15 cellular contexts compared by ENCODE assay signal in the genomic region with DNA sequence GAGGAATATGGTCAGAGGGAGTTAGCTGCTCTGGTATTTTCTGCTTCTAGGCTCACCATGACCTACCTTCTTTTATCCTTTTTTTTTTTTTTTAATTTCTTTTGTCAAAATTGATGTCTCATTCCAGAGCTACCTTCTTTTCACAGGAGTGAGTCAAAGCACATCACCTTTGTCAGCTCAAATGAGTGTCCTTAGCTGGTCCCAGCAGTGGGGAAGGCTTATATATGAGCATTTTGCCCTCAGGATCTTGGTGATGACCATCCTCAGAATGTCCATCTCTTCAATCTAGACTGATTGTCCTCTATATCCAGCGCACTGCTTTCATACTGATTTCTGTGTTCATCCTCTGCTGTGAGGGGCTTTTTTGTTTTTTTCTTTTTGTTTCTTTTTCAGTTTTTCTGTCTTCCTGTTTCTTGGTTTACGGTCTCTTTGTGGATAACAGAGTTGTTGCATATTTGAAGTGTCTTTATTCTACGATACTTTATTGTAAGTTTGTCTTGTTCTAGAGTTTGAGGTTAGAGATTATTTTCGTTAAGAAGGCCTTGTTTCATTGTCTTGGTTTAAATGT. TPM values are rescaled to one million over a fixed set of nuclear protein-coding genes. Genes with fewer than 3 reads are reported as not detected.
DNase-seq lines count a peak whose midpoint lies in the region; ATAC-seq and TF ChIP-seq lines count a peak whose summit lies in the region.
"Had no signal": no experiment of that assay in that cellular context is flagged by ENCODE, and none has a peak within 500 bp of the region (broad histone marks: within the 10 kb centered on the region; RNA-seq: fewer than 3 reads in every experiment).

No MANE protein-coding gene starts in this region.

- H3K4me3 ChIP-seq in lung, result no peak overlapping the region
- H3K4me3 ChIP-seq: lower lobe of right lung, thyroid gland had no signal

- no peaks in the 10 kb centered on the region for H3K9me3 Mint-ChIP-seq in activated naive CD4-positive, alpha-beta T cell treated with anti-CD3 and anti-CD28 coated beads, Interleukin-2, amount 50 U/mL, for 24 hours
- H3K9me3 Mint-ChIP-seq in activated CD8-positive, alpha-beta T cell treated with anti-CD3 and anti-CD28 coated beads, Interleukin-2, amount 10 ng/mL, durations not matched to agents 7 days and 5 days (ENCODE audit: insufficient read depth), result no peaks in the 10 kb centered on the region
- no peaks in the 10 kb centered on the region for H3K9me3 Mint-ChIP-seq in type B pancreatic cell

- no peaks in the 10 kb centered on the region for H3K9me3 ChIP-seq in lung (ENCODE audit: control insufficient read depth in 2 of 2, insufficient read depth in 1 of 2, low read length in 1 of 2)
- H3K9me3 ChIP-seq: lower lobe of right lung, thyroid gland had no signal

- H3K4me1 ChIP-seq in lung (ENCODE audit: control insufficient read depth in 2 of 2, insufficient read depth in 2 of 2, low read length in 2 of 2), result peaks cover 0 to 5% of the 10 kb centered on the region in 2 donors
- H3K4me1 ChIP-seq: thyroid gland had no signal

- peaks cover 59% of the 10 kb centered on the region for H3K4me1 Mint-ChIP-seq in activated naive CD4-positive, alpha-beta T cell treated with anti-CD3 and anti-CD28 coated beads, Interleukin-2, amount 50 U/mL, for 24 hours
- H3K4me1 Mint-ChIP-seq in activated CD8-positive, alpha-beta T cell treated with anti-CD3 and anti-CD28 coated beads, Interleukin-2, amount 10 ng/mL, durations not matched to agents 7 days and 5 days (ENCODE audit: low read depth), result peaks cover 52% of the 10 kb centered on the region
- H3K4me1 Mint-ChIP-seq in type B pancreatic cell (ENCODE audit: unreplicated experiment), result peaks cover 10% of the 10 kb centered on the region

- CTCF ChIA-PET in activated CD8-positive, alpha-beta T cell treated with anti-CD3 and anti-CD28 coated beads, Interleukin-2, amount 10 ng/mL, durations not matched to agents 7 days and 5 days (lab: Charles Lee), result interaction anchor here (0.6 to 4.7 kb wide), 13 partner anchors 10 to 131 kb away, joined by 3 to 21 read pairs (median 4); a partner anchor contains a TSS

- H3K27ac ChIP-seq in lung (ENCODE audit: low read depth in 1 of 2, low read length in 1 of 2), result peak overlapping the region; percentile 0 to 63
- H3K27ac ChIP-seq: lower lobe of right lung, thyroid gland had no signal

- TF ChIP-seq CTCF in lung (IDR thresholded peaks at IDR 0.05; ENCODE audit: control extremely low read depth, extremely low read depth) (no peak), type B pancreatic cell (conservative IDR thresholded peaks at IDR 0.05) (no peak)

- ATAC-seq in activated CD8-positive, alpha-beta T cell treated with anti-CD3 and anti-CD28 coated beads, Interleukin-2, amount 10 ng/mL, durations not matched to agents 7 days and 5 days, result peak; percentile 17
- no peak for ATAC-seq in lung (ENCODE audit: insufficient read depth, low FRiP score)
- no peak for ATAC-seq in GM18861 (IDR thresholded peaks at IDR 0.05; ENCODE audit: unreplicated experiment)
- no peak for ATAC-seq in left lobe of liver
- ATAC-seq: lower lobe of right lung had no signal

- H3K27me3 ChIP-seq in lung (ENCODE audit: control insufficient read depth, insufficient read depth), result no peaks in the 10 kb centered on the region
- H3K27me3 ChIP-seq: thyroid gland had no signal

- POLR2A ChIA-PET in activated CD8-positive, alpha-beta T cell treated with anti-CD3 and anti-CD28 coated beads, Interleukin-2, amount 10 ng/mL, durations not matched to agents 7 days and 5 days (lab: Charles Lee), result interaction anchor here (0.6 to 2.6 kb wide), 4 partner anchors 23 to 304 kb away, joined by 3 to 13 read pairs (median 3); no protein-coding TSS in a partner anchor

- peak overlapping the region; percentile 96 for H3K27ac Mint-ChIP-seq in activated naive CD4-positive, alpha-beta T cell treated with anti-CD3 and anti-CD28 coated beads, Interleukin-2, amount 50 U/mL, for 24 hours
- peak overlapping the region; percentile 87 for H3K27ac Mint-ChIP-seq in activated CD8-positive, alpha-beta T cell treated with anti-CD3 and anti-CD28 coated beads, Interleukin-2, amount 10 ng/mL, durations not matched to agents 7 days and 5 days
- H3K27ac Mint-ChIP-seq in type B pancreatic cell, result peak overlapping the region; percentile 2

- 61 to 75% methylated on average over 4 of the region's 4 CpGs for WGBS in lung, 2 donors

- DNase-seq in activated naive CD4-positive, alpha-beta T cell treated with Interleukin-2 at 50 U/mL for 16 hours, result no peak
- no peak for DNase-seq in activated CD8-positive, alpha-beta T cell treated with anti-CD3 and anti-CD28 coated beads, Interleukin-2, amount 10 ng/mL, durations not matched to agents 7 days and 5 days
- DNase-seq in lung (ENCODE audit: low spot score), result no peak
- DNase-seq in type B pancreatic cell (ENCODE audit: extremely low spot score, unreplicated experiment), result no peak
- no peak for DNase-seq in amniotic stem cell (lab: John Stamatoyannopoulos, UW)
- DNase-seq in left lobe of liver (ENCODE audit: low spot score), result no peak
- DNase-seq: activated gamma-delta T cell, DMS79 treated with DMSO at 0.1 percent for 48 hours, lower lobe of right lung, NCI-H1105, NCI-H226, occipital lobe, thyroid gland had no signal

- peaks cover 0 to 10% of the 10 kb centered on the region in 2 donors for H3K36me3 ChIP-seq in lung (ENCODE audit: control insufficient read depth in 2 of 2, insufficient read depth in 2 of 2, low read length in 2 of 2)
- H3K36me3 ChIP-seq: thyroid gland had no signal

- peak overlapping the region; percentile 85 for H3K4me3 Mint-ChIP-seq in activated naive CD4-positive, alpha-beta T cell treated with anti-CD3 and anti-CD28 coated beads, Interleukin-2, amount 50 U/mL, for 24 hours
- peak overlapping the region; percentile 61 for H3K4me3 Mint-ChIP-seq in activated CD8-positive, alpha-beta T cell treated with anti-CD3 and anti-CD28 coated beads, Interleukin-2, amount 10 ng/mL, durations not matched to agents 7 days and 5 days
- no peak overlapping the region for H3K4me3 Mint-ChIP-seq in type B pancreatic cell

- H3K27me3 Mint-ChIP-seq in activated naive CD4-positive, alpha-beta T cell treated with anti-CD3 and anti-CD28 coated beads, Interleukin-2, amount 50 U/mL, for 24 hours, result no peaks in the 10 kb centered on the region
- H3K27me3 Mint-ChIP-seq in activated CD8-positive, alpha-beta T cell treated with anti-CD3 and anti-CD28 coated beads, Interleukin-2, amount 10 ng/mL, durations not matched to agents 7 days and 5 days (ENCODE audit: low read depth), result no peaks in the 10 kb centered on the region
- no peaks in the 10 kb centered on the region for H3K27me3 Mint-ChIP-seq in type B pancreatic cell

- peaks cover 2% of the 10 kb centered on the region for H3K36me3 Mint-ChIP-seq in activated naive CD4-positive, alpha-beta T cell treated with anti-CD3 and anti-CD28 coated beads, Interleukin-2, amount 50 U/mL, for 24 hours
- peaks cover 42% of the 10 kb centered on the region for H3K36me3 Mint-ChIP-seq in activated CD8-positive, alpha-beta T cell treated with anti-CD3 and anti-CD28 coated beads, Interleukin-2, amount 10 ng/mL, durations not matched to agents 7 days and 5 days (ENCODE audit: low read depth)
- H3K36me3 Mint-ChIP-seq in type B pancreatic cell, result peaks cover 22% of the 10 kb centered on the region

RNA-seq across cellular contexts. Expression of a gene that starts 24.9 kb away (rescaled TPM):
- 100 to 1,000 TPM; 235 to 241 TPM for total RNA-seq in activated CD8-positive, alpha-beta T cell treated with anti-CD3 and anti-CD28 coated beads, Interleukin-2, amount 10 ng/mL, durations not matched to agents 7 days and 5 days
- total RNA-seq in lung (10 to 100 TPM; 47.6 to 59.4 TPM), type B pancreatic cell (ENCODE audit: low replicate concordance) (48.8 and 77.1 TPM in 2 replicates), left lobe of liver (12.2 TPM)
- 10 to 100 TPM; 23.3 to 29.6 TPM for polyA plus RNA-seq in lung

RNA-seq across cellular contexts. Expression of a gene that starts 55.9 kb away (rescaled TPM):
- 10 to 100 TPM; 16.5 TPM for total RNA-seq in activated CD8-positive, alpha-beta T cell treated with anti-CD3 and anti-CD28 coated beads, Interleukin-2, amount 10 ng/mL, durations not matched to agents 7 days and 5 days
- total RNA-seq in lung (10 to 100 TPM; 14.6 to 36.1 TPM), type B pancreatic cell (ENCODE audit: low replicate concordance) (22.8 and 26.8 TPM in 2 replicates), left lobe of liver (29.1 TPM)
- 10 to 100 TPM in 1 of 2 donors, 1 to 10 TPM in 1; 9.1 to 12.0 TPM for polyA plus RNA-seq in lung

Comparison
In these comparisons a context has a peak if more than half of its experiments do, and no peak if none do; other contexts are left out.
1. H3K27ac Mint-ChIP-seq: peak in every context shown above with its lines; median percentile 96 in activated naive CD4-positive, alpha-beta T cell treated with anti-CD3 and anti-CD28 coated beads, Interleukin-2, amount 50 U/mL, for 24 hours; 87 in activated CD8-positive, alpha-beta T cell treated with anti-CD3 and anti-CD28 coated beads, Interleukin-2, amount 10 ng/mL, durations not matched to agents 7 days and 5 days; 2 in type B pancreatic cell.